Comparison of ENCODE assay signal across 3 cellular contexts in the genomic region with DNA sequence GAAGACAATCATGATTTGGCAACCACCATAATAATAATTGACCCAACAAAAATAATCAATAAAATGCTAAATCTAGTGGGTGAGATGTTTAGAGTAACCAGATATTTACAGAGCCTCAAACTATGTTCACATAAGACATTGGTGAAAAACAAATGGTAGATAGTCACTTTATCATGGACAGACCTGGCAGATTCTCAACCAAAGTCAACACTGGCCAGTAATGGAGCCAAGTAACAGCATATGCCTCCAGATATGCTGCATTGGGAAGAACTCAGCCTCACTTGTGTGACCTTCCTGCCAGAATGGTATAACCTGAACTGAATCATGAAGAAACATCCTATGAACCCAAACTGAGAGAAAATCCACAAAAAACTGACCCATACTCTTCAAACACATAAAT. TPM values are rescaled to one million over a fixed set of nuclear protein-coding genes. Genes with fewer than 3 reads are reported as not detected.
"Had no signal": no experiment of that assay in that cellular context is flagged by ENCODE, and none has a peak within 500 bp of the region (broad histone marks: within the 10 kb centered on the region; RNA-seq: fewer than 3 reads in every experiment).

No MANE protein-coding gene starts in this region.

RNA-seq across cellular contexts. Expression of a gene that starts 53.8 kb away (rescaled TPM):
- total RNA-seq: LHCN-M2, M059J, MCF 10A had no signal
